Comparison of ENCODE assay signal across 2 cellular contexts in the genomic region with DNA sequence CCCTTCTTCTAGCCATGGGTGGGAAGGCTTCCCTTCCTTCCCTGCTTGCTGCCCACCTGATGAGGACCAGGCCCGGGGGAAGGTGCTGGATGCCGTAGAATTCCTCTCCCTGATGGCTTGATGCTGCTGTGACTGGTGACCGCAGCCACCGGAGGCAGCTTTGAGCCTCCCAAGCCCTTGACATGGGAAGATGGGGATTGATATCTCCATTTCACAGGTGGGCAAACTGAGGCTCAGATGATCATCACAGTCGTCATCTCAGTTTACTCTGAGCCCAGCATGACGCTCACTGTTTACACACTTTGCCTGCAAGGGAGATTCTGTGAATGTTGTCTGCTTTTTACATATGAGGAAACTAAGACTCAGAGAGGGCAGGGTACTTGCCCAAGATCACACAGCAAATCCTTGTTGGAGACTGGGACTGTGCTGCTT.
TF ChIP-seq lines count a peak whose summit lies in the region.

No MANE protein-coding gene starts in this region.

TF ChIP-seq in K562, 482 proteins besides CTCF, POLR2A, EP300 and RAD21 (continued from another document):
- TF ChIP-seq PTBP1 (IDR thresholded peaks at IDR 0.05; ENCODE audit: low read depth, low read length): peak; percentile 84; the same call in 1 of the 2 replicates
- no peak for TF ChIP-seq ARHGAP35 (IDR thresholded peaks at IDR 0.05; ENCODE audit: partially characterized antibody)
- TF ChIP-seq FOXA3 (CRISPR knock-in tag; conservative IDR thresholded peaks at IDR 0.05 in 1 of 2, IDR thresholded peaks at IDR 0.05 in 1 of 2): 0 out of 4 replicates have a peak, but pooled peaks of 1 of the 2 experiments have one; percentile 8
- TF ChIP-seq KDM1A (IDR thresholded peaks at IDR 0.05): peak; percentile 90 to 94
- no peak for TF ChIP-seq MAFG (tag; conservative IDR thresholded peaks at IDR 0.05)
- TF ChIP-seq RBM25 (IDR thresholded peaks at IDR 0.05; ENCODE audit: low read depth, low read length, severe bottlenecking): peak; percentile 98
- TF ChIP-seq RCOR1 (IDR thresholded peaks at IDR 0.05; ENCODE audit: borderline replicate concordance in 1 of 2, low read depth in 2 of 2, low read length in 2 of 2): peak in 1 of 2 experiments; percentile 59; a peak in 1 of 4 replicates
- no peak for TF ChIP-seq SMARCE1 (IDR thresholded peaks at IDR 0.05)
- TF ChIP-seq BRD9 (IDR thresholded peaks at IDR 0.05; ENCODE audit: low read depth, partially characterized antibody): peak; percentile 76
- TF ChIP-seq TRIM28 (IDR thresholded peaks at IDR 0.05): no peak
- TF ChIP-seq NR2C1 (IDR thresholded peaks at IDR 0.05): no peak
- TF ChIP-seq NR2C1 (tag; IDR thresholded peaks at IDR 0.05): no peak
- TF ChIP-seq ZSCAN32 (CRISPR knock-in tag; IDR thresholded peaks at IDR 0.05): no peak
- TF ChIP-seq GABPB1 (CRISPR knock-in tag; IDR thresholded peaks at IDR 0.05): 0 out of 2 replicates have a peak, but pooled peaks have one; percentile 51

TF ChIP-seq in HepG2, 621 proteins besides CTCF, POLR2A, EP300 and RAD21 (continued from another document and continues in another):
- TF ChIP-seq, protein P1, sequence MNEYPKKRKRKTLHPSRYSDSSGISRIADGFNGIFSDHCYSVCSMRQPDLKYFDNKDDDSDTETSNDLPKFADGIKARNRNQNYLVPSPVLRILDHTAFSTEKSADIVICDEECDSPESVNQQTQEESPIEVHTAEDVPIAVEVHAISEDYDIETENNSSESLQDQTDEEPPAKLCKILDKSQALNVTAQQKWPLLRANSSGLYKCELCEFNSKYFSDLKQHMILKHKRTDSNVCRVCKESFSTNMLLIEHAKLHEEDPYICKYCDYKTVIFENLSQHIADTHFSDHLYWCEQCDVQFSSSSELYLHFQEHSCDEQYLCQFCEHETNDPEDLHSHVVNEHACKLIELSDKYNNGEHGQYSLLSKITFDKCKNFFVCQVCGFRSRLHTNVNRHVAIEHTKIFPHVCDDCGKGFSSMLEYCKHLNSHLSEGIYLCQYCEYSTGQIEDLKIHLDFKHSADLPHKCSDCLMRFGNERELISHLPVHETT (CRISPR knock-in tag; conservative IDR thresholded peaks at IDR 0.05): no peak
- TF ChIP-seq NFRKB (IDR thresholded peaks at IDR 0.05) (no peak), KDM1A (CRISPR knock-in tag; IDR thresholded peaks at IDR 0.05) (peak; percentile 92; the same call in 1 of the 2 replicates), SAFB2 (CRISPR knock-in tag; IDR thresholded peaks at IDR 0.05; ENCODE audit: borderline replicate concordance, low read depth) (no peak), MTA3 (CRISPR knock-in tag; IDR thresholded peaks at IDR 0.05) (no peak), ZKSCAN8 (CRISPR knock-in tag; IDR thresholded peaks at IDR 0.05; ENCODE audit: borderline replicate concordance) (no peak), ZNF180 (CRISPR knock-in tag; IDR thresholded peaks at IDR 0.05; ENCODE audit: borderline replicate concordance, low read depth) (no peak), ATM (IDR thresholded peaks at IDR 0.05; ENCODE audit: borderline replicate concordance) (no peak), NAIF1 (CRISPR knock-in tag; IDR thresholded peaks at IDR 0.05; ENCODE audit: borderline replicate concordance) (no peak), RCOR2 (CRISPR knock-in tag; IDR thresholded peaks at IDR 0.05) (peak; percentile 81), ZSCAN31 (CRISPR knock-in tag; IDR thresholded peaks at IDR 0.05; ENCODE audit: low read depth) (no peak), PHB2 (IDR thresholded peaks at IDR 0.05; ENCODE audit: partially characterized antibody) (no peak), ZNF34 (CRISPR knock-in tag; IDR thresholded peaks at IDR 0.05; ENCODE audit: borderline replicate concordance) (no peak), ZNF768 (CRISPR knock-in tag; IDR thresholded peaks at IDR 0.05) (peak; percentile 99), ZNF616 (CRISPR knock-in tag; IDR thresholded peaks at IDR 0.05; ENCODE audit: low read depth) (no peak), IRX3 (CRISPR knock-in tag; IDR thresholded peaks at IDR 0.05; ENCODE audit: borderline replicate concordance, low read depth) (no peak), ZNF709 (CRISPR knock-in tag; IDR thresholded peaks at IDR 0.05) (no peak), NFYC (CRISPR knock-in tag; IDR thresholded peaks at IDR 0.05) (no peak), CBFB (CRISPR knock-in tag; IDR thresholded peaks at IDR 0.05) (no peak), SRY (CRISPR knock-in tag; IDR thresholded peaks at IDR 0.05) (no peak), DPF2 (CRISPR knock-in tag; IDR thresholded peaks at IDR 0.05; ENCODE audit: borderline replicate concordance, low read depth) (no peak)
- TF ChIP-seq, protein P2, sequence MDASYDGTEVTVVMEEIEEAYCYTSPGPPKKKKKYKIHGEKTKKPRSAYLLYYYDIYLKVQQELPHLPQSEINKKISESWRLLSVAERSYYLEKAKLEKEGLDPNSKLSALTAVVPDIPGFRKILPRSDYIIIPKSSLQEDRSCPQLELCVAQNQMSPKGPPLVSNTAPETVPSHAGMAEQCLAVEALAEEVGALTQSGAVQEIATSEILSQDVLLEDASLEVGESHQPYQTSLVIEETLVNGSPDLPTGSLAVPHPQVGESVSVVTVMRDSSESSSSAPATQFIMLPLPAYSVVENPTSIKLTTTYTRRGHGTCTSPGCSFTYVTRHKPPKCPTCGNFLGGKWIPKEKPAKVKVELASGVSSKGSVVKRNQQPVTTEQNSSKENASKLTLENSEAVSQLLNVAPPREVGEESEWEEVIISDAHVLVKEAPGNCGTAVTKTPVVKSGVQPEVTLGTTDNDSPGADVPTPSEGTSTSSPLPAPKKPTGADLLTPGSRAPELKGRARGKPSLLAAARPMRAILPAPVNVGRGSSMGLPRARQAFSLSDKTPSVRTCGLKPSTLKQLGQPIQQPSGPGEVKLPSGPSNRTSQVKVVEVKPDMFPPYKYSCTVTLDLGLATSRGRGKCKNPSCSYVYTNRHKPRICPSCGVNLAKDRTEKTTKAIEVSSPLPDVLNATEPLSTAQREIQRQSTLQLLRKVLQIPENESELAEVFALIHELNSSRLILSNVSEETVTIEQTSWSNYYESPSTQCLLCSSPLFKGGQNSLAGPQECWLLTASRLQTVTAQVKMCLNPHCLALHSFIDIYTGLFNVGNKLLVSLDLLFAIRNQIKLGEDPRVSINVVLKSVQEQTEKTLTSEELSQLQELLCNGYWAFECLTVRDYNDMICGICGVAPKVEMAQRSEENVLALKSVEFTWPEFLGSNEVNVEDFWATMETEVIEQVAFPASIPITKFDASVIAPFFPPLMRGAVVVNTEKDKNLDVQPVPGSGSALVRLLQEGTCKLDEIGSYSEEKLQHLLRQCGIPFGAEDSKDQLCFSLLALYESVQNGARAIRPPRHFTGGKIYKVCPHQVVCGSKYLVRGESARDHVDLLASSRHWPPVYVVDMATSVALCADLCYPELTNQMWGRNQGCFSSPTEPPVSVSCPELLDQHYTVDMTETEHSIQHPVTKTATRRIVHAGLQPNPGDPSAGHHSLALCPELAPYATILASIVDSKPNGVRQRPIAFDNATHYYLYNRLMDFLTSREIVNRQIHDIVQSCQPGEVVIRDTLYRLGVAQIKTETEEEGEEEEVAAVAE (CRISPR knock-in tag; IDR thresholded peaks at IDR 0.05; ENCODE audit: borderline replicate concordance): no peak
- TF ChIP-seq, protein P3, sequence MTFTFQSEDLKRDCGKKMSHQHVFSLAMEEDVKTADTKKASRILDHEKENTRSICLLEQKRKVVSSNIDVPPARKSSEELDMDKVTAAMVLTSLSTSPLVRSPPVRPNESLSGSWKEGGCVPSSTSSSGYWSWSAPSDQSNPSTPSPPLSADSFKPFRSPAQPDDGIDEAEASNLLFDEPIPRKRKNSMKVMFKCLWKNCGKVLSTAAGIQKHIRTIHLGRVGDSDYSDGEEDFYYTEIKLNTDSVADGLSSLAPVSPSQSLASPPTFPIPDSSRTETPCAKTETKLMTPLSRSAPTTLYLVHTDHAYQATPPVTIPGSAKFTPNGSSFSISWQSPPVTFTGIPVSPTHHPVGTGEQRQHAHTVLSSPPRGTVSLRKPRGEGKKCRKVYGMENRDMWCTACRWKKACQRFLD (CRISPR knock-in tag; IDR thresholded peaks at IDR 0.05; ENCODE audit: borderline replicate concordance): no peak
- TF ChIP-seq, protein P4, sequence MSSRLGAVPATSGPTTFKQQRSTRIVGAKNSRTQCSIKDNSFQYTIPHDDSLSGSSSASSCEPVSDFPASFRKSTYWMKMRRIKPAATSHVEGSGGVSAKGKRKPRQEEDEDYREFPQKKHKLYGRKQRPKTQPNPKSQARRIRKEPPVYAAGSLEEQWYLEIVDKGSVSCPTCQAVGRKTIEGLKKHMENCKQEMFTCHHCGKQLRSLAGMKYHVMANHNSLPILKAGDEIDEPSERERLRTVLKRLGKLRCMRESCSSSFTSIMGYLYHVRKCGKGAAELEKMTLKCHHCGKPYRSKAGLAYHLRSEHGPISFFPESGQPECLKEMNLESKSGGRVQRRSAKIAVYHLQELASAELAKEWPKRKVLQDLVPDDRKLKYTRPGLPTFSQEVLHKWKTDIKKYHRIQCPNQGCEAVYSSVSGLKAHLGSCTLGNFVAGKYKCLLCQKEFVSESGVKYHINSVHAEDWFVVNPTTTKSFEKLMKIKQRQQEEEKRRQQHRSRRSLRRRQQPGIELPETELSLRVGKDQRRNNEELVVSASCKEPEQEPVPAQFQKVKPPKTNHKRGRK (CRISPR knock-in tag; IDR thresholded peaks at IDR 0.05): no peak
- TF ChIP-seq, protein P5, sequence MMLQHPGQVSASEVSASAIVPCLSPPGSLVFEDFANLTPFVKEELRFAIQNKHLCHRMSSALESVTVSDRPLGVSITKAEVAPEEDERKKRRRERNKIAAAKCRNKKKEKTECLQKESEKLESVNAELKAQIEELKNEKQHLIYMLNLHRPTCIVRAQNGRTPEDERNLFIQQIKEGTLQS (CRISPR knock-in tag; IDR thresholded peaks at IDR 0.05): 0 out of 2 replicates have a peak, but pooled peaks have one; percentile 13
- TF ChIP-seq, protein P6, sequence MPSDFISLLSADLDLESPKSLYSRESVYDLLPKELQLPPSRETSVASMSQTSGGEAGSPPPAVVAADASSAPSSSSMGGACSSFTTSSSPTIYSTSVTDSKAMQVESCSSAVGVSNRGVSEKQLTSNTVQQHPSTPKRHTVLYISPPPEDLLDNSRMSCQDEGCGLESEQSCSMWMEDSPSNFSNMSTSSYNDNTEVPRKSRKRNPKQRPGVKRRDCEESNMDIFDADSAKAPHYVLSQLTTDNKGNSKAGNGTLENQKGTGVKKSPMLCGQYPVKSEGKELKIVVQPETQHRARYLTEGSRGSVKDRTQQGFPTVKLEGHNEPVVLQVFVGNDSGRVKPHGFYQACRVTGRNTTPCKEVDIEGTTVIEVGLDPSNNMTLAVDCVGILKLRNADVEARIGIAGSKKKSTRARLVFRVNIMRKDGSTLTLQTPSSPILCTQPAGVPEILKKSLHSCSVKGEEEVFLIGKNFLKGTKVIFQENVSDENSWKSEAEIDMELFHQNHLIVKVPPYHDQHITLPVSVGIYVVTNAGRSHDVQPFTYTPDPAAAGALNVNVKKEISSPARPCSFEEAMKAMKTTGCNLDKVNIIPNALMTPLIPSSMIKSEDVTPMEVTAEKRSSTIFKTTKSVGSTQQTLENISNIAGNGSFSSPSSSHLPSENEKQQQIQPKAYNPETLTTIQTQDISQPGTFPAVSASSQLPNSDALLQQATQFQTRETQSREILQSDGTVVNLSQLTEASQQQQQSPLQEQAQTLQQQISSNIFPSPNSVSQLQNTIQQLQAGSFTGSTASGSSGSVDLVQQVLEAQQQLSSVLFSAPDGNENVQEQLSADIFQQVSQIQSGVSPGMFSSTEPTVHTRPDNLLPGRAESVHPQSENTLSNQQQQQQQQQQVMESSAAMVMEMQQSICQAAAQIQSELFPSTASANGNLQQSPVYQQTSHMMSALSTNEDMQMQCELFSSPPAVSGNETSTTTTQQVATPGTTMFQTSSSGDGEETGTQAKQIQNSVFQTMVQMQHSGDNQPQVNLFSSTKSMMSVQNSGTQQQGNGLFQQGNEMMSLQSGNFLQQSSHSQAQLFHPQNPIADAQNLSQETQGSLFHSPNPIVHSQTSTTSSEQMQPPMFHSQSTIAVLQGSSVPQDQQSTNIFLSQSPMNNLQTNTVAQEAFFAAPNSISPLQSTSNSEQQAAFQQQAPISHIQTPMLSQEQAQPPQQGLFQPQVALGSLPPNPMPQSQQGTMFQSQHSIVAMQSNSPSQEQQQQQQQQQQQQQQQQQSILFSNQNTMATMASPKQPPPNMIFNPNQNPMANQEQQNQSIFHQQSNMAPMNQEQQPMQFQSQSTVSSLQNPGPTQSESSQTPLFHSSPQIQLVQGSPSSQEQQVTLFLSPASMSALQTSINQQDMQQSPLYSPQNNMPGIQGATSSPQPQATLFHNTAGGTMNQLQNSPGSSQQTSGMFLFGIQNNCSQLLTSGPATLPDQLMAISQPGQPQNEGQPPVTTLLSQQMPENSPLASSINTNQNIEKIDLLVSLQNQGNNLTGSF (CRISPR knock-in tag; IDR thresholded peaks at IDR 0.05): no peak
- TF ChIP-seq, protein P7, sequence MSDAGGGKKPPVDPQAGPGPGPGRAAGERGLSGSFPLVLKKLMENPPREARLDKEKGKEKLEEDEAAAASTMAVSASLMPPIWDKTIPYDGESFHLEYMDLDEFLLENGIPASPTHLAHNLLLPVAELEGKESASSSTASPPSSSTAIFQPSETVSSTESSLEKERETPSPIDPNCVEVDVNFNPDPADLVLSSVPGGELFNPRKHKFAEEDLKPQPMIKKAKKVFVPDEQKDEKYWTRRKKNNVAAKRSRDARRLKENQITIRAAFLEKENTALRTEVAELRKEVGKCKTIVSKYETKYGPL (CRISPR knock-in tag; IDR thresholded peaks at IDR 0.05): no peak
- TF ChIP-seq, protein P8, sequence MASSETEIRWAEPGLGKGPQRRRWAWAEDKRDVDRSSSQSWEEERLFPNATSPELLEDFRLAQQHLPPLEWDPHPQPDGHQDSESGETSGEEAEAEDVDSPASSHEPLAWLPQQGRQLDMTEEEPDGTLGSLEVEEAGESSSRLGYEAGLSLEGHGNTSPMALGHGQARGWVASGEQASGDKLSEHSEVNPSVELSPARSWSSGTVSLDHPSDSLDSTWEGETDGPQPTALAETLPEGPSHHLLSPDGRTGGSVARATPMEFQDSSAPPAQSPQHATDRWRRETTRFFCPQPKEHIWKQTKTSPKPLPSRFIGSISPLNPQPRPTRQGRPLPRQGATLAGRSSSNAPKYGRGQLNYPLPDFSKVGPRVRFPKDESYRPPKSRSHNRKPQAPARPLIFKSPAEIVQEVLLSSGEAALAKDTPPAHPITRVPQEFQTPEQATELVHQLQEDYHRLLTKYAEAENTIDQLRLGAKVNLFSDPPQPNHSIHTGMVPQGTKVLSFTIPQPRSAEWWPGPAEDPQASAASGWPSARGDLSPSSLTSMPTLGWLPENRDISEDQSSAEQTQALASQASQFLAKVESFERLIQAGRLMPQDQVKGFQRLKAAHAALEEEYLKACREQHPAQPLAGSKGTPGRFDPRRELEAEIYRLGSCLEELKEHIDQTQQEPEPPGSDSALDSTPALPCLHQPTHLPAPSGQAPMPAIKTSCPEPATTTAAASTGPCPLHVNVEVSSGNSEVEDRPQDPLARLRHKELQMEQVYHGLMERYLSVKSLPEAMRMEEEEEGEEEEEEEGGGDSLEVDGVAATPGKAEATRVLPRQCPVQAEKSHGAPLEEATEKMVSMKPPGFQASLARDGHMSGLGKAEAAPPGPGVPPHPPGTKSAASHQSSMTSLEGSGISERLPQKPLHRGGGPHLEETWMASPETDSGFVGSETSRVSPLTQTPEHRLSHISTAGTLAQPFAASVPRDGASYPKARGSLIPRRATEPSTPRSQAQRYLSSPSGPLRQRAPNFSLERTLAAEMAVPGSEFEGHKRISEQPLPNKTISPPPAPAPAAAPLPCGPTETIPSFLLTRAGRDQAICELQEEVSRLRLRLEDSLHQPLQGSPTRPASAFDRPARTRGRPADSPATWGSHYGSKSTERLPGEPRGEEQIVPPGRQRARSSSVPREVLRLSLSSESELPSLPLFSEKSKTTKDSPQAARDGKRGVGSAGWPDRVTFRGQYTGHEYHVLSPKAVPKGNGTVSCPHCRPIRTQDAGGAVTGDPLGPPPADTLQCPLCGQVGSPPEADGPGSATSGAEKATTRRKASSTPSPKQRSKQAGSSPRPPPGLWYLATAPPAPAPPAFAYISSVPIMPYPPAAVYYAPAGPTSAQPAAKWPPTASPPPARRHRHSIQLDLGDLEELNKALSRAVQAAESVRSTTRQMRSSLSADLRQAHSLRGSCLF (CRISPR knock-in tag; IDR thresholded peaks at IDR 0.05; ENCODE audit: borderline replicate concordance): no peak
